Comparison of ENCODE assay signal across 19 cellular contexts in the genomic region with DNA sequence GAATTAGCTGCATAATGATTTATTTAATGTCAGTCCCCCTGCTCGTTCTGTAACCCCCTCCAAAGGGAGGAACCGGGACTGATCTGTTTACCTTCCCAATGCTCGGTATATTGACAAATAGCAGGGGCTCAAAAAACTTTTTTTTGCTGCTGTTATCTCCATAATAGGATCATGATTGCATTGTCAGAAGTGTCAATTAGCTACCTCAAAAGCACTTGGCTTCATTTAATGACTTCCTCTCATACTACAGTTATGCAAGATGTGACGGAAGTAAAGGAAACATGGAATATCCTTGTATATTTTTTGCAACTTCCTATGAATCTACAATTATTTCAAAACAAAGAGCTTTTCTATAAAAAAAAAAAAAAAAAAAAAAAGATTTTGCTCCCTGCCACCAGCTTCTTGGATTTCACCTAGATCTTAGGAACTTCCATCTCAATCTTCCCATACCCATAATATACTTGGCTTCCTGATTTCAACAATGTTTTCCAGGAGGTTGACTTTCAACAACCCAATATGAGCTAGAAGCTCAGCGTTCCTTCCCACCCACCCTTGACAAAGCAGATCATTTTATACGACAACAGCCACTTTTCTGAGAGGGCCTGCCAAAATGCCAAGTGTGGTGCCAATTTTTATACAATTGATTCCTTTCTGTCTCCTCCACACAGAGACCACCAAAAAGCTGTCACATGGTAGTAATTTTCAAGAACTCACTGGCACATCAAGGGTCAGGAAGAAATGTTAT.
DNase-seq lines count a peak whose midpoint lies in the region; ATAC-seq and TF ChIP-seq lines count a peak whose summit lies in the region.
"Had no signal": no experiment of that assay in that cellular context is flagged by ENCODE, and none has a peak within 500 bp of the region (broad histone marks: within the 10 kb centered on the region; RNA-seq: fewer than 3 reads in every experiment).

No MANE protein-coding gene starts in this region.

- no peaks in the 10 kb centered on the region for H3K79me2 ChIP-seq in H9 (ENCODE audit: insufficient read depth, low read length)
- H3K79me2 ChIP-seq in mesendoderm (ENCODE audit: control insufficient read depth, insufficient read depth, low read length) = no peaks in the 10 kb centered on the region

- DNase-seq in CD1c-positive myeloid dendritic cell (ENCODE audit: extremely low spot score) = peak; percentile 17
- DNase-seq in H9 = no peak
- DNase-seq in NOMO-1 treated with dmso at 0.1 percent for 144 hours (lab: John Stamatoyannopoulos, UW; ENCODE audit: unreplicated experiment) = peak; percentile 32
- DNase-seq in mesendoderm = peak; percentile 11
- DNase-seq in cerebellar nuclear complex (lab: John Stamatoyannopoulos, UW) = no peak
- DNase-seq in Peyer's patch = no peak
- no peak for DNase-seq in NCI-H526 treated with DMSO at 0.1 percent for 48 hours (lab: John Stamatoyannopoulos, UW)
- DNase-seq: activated T-cell treated with anti-CD3 and anti-CD28 coated beads, Interleukin-2, amount 50 U/mL, for 72 hours; body of pancreas; colonic mucosa; heart right ventricle; NK-92 treated with Interleukin-12 subunit alpha and Interleukin-12 subunit beta, amount 100 ng/mL, for 24 hours; stimulated activated CD4-positive, alpha-beta T cell treated with anti-CD3 and anti-CD28 coated beads, Interleukin-12 subunit alpha, Interleukin-12 subunit beta, amount 100 ng/mL, for 4 hours; trophoblast cell had no signal

- ATAC-seq in HG02623 (IDR thresholded peaks at IDR 0.05; ENCODE audit: unreplicated experiment) = no peak
- ATAC-seq: activated T-cell treated with anti-CD3 and anti-CD28 coated beads, Interleukin-2, amount 50 U/mL, for 72 hours; body of pancreas; stimulated activated effector memory CD8-positive, alpha-beta T cell treated with anti-CD3 and anti-CD28 coated beads, Interleukin-12 subunit alpha, Interleukin-12 subunit beta, amount 100 ng/mL, for 72 hours; WTC11 had no signal

- H3K9ac ChIP-seq in H9 (ENCODE audit: extremely low read depth, insufficient read length, low read length) (no peak overlapping the region), mesendoderm (ENCODE audit: low read length) (no peak overlapping the region)

- H2AFZ ChIP-seq in H9 (ENCODE audit: low read length) = no peak overlapping the region

- H4K5ac ChIP-seq in H9 (ENCODE audit: insufficient read length, low read depth, low read length) = no peak overlapping the region
- no peak overlapping the region for H4K5ac ChIP-seq in mesendoderm (ENCODE audit: low read length)

- H4K8ac ChIP-seq in H9 (replicated peaks; ENCODE audit: insufficient read length, low read depth, low read length) = no peak overlapping the region
- no peak overlapping the region for H4K8ac ChIP-seq in mesendoderm (ENCODE audit: low read depth, low read length)

- H3T11ph ChIP-seq in H9 (ENCODE audit: low read length) = no peak overlapping the region

- H2BK5ac ChIP-seq in H9 (ENCODE audit: insufficient read length, low read length) (no peak overlapping the region), mesendoderm (ENCODE audit: low read length) (no peak overlapping the region)

- no peak overlapping the region for H3K4ac ChIP-seq in H9 (ENCODE audit: low read depth, low read length)
- no peak overlapping the region for H3K4ac ChIP-seq in mesendoderm (ENCODE audit: low read depth, low read length)

- TF ChIP-seq POLR2A in Peyer's patch (IDR thresholded peaks at IDR 0.05) = no peak

- H3K36me3 ChIP-seq in mesendoderm (ENCODE audit: control insufficient read depth, insufficient read depth, low read length) (no peaks in the 10 kb centered on the region), Peyer's patch (no peaks in the 10 kb centered on the region)
- H3K36me3 ChIP-seq: colonic mucosa, heart right ventricle had no signal

- no peaks in the 10 kb centered on the region for H3K4me1 Mint-ChIP-seq in H9
- H3K4me1 Mint-ChIP-seq: activated naive CD4-positive, alpha-beta T cell treated with anti-CD3 and anti-CD28 coated beads, Interleukin-2, amount 50 U/mL, for 24 hours; neural crest cell; stimulated activated effector memory CD8-positive, alpha-beta T cell treated with anti-CD3 and anti-CD28 coated beads, Interleukin-12 subunit alpha, Interleukin-12 subunit beta, amount 100 ng/mL, for 72 hours had no signal

- H3K9me3 ChIP-seq in H9 (ENCODE audit: control insufficient read depth, low read depth, low read length) (no peaks in the 10 kb centered on the region), Peyer's patch (no peaks in the 10 kb centered on the region)
- H3K9me3 ChIP-seq: body of pancreas, colonic mucosa had no signal

- no peak overlapping the region for H3K27ac ChIP-seq in H9 (ENCODE audit: insufficient read length, low read depth, low read length)
- H3K27ac ChIP-seq in mesendoderm (ENCODE audit: low read depth, low read length) = no peak overlapping the region
- no peak overlapping the region for H3K27ac ChIP-seq in Peyer's patch
- H3K27ac ChIP-seq: colonic mucosa, heart right ventricle had no signal

- no peak overlapping the region for H3K4me2 ChIP-seq in H9 (ENCODE audit: insufficient read depth, insufficient read length, low read length)
- no peak overlapping the region for H3K4me2 ChIP-seq in mesendoderm (ENCODE audit: low read length)

- no peak overlapping the region for H2AK5ac ChIP-seq in H9 (ENCODE audit: insufficient read length, low read length)
- no peak overlapping the region for H2AK5ac ChIP-seq in mesendoderm (ENCODE audit: low read length)

- no CpG with 5 or more reads among the region's 6 CpGs for WGBS in H9 (ENCODE audit: extremely low coverage, insufficient read length, low lambda C conversion rate)
- WGBS in mesendoderm (ENCODE audit: extremely low coverage, insufficient coverage, low lambda C conversion rate) = no CpG with 5 or more reads among the region's 6 CpGs

- no peak overlapping the region for H3K4me3 ChIP-seq in mesendoderm (ENCODE audit: low read length)
- H3K4me3 ChIP-seq in Peyer's patch = no peak overlapping the region
- H3K4me3 ChIP-seq: body of pancreas, colonic mucosa, heart right ventricle had no signal

- no peak overlapping the region for H3K4me3 Mint-ChIP-seq in H9
- H3K4me3 Mint-ChIP-seq: activated naive CD4-positive, alpha-beta T cell treated with anti-CD3 and anti-CD28 coated beads, Interleukin-2, amount 50 U/mL, for 24 hours; activated T-cell treated with anti-CD3 and anti-CD28 coated beads, Interleukin-2, amount 50 U/mL, for 72 hours; neural crest cell; stimulated activated effector memory CD8-positive, alpha-beta T cell treated with anti-CD3 and anti-CD28 coated beads, Interleukin-12 subunit alpha, Interleukin-12 subunit beta, amount 100 ng/mL, for 72 hours; WTC11 had no signal

- no peaks in the 10 kb centered on the region for H3K4me1 ChIP-seq in H9 (ENCODE audit: insufficient read depth, low read length)
- no peaks in the 10 kb centered on the region for H3K4me1 ChIP-seq in mesendoderm (ENCODE audit: control insufficient read depth, low read depth, low read length)
- H3K4me1 ChIP-seq in Peyer's patch = no peaks in the 10 kb centered on the region
- H3K4me1 ChIP-seq: colonic mucosa had no signal

- no peak overlapping the region for H2BK20ac ChIP-seq in H9 (ENCODE audit: low read depth, low read length, poor library complexity, severe bottlenecking)

- no peaks in the 10 kb centered on the region for H4K20me1 ChIP-seq in H9 (ENCODE audit: control insufficient read depth, insufficient read depth, insufficient read length)

- H3K27me3 Mint-ChIP-seq in H9 (ENCODE audit: low read depth) = no peaks in the 10 kb centered on the region

- TF ChIP-seq CTCF in H9 (conservative IDR thresholded peaks at IDR 0.05) (no peak), Peyer's patch (IDR thresholded peaks at IDR 0.05) (no peak)

- peak overlapping the region in 2 of 3 experiments; percentile 24 to 37; a peak in 1 of 7 replicates for H3K27ac Mint-ChIP-seq in H9
- H3K27ac Mint-ChIP-seq: activated naive CD4-positive, alpha-beta T cell treated with anti-CD3 and anti-CD28 coated beads, Interleukin-2, amount 50 U/mL, for 24 hours; activated T-cell treated with anti-CD3 and anti-CD28 coated beads, Interleukin-2, amount 50 U/mL, for 72 hours; stimulated activated effector memory CD8-positive, alpha-beta T cell treated with anti-CD3 and anti-CD28 coated beads, Interleukin-12 subunit alpha, Interleukin-12 subunit beta, amount 100 ng/mL, for 72 hours; WTC11 had no signal

- no peak overlapping the region for H2BK12ac ChIP-seq in H9 (ENCODE audit: insufficient read length, low read depth, low read length)

- no peaks in the 10 kb centered on the region for H3K23me2 ChIP-seq in H9 (ENCODE audit: insufficient read length, low read depth, low read length, poor library complexity, severe bottlenecking)

- H2BK120ac ChIP-seq in H9 (ENCODE audit: low read depth, low read length, poor library complexity, severe bottlenecking) = no peak overlapping the region
- no peak overlapping the region for H2BK120ac ChIP-seq in mesendoderm (ENCODE audit: low read depth, low read length)

- H2BK15ac ChIP-seq in H9 (ENCODE audit: low read depth, low read length) (no peak overlapping the region), mesendoderm (replicated peaks; ENCODE audit: low read depth) (no peak overlapping the region)

- H3K14ac ChIP-seq in H9 (ENCODE audit: insufficient read depth, low read length) = no peak overlapping the region

- H3K18ac ChIP-seq in H9 (ENCODE audit: insufficient read length, low read depth, low read length) (no peak overlapping the region), mesendoderm (ENCODE audit: low read length) (no peak overlapping the region)

- H3K56ac ChIP-seq in H9 (ENCODE audit: insufficient read length, low read depth, low read length) (no peak overlapping the region), mesendoderm (ENCODE audit: low read length) (no peak overlapping the region)

- H3K79me1 ChIP-seq in H9 (ENCODE audit: insufficient read depth, low read depth, low read length, poor library complexity, severe bottlenecking) = no peaks in the 10 kb centered on the region
- no peaks in the 10 kb centered on the region for H3K79me1 ChIP-seq in mesendoderm (ENCODE audit: low read length)

- H3K23ac ChIP-seq in H9 (ENCODE audit: insufficient read length, low read depth, low read length) (no peak overlapping the region), mesendoderm (ENCODE audit: low read length) (no peak overlapping the region)

- no peaks in the 10 kb centered on the region for H3K36me3 Mint-ChIP-seq in H9 (ENCODE audit: insufficient read depth in 1 of 3, low read depth in 3 of 3)
- H3K36me3 Mint-ChIP-seq: activated naive CD4-positive, alpha-beta T cell treated with anti-CD3 and anti-CD28 coated beads, Interleukin-2, amount 50 U/mL, for 24 hours; stimulated activated effector memory CD8-positive, alpha-beta T cell treated with anti-CD3 and anti-CD28 coated beads, Interleukin-12 subunit alpha, Interleukin-12 subunit beta, amount 100 ng/mL, for 72 hours had no signal

- H3K27me3 ChIP-seq in H9 (ENCODE audit: insufficient read depth, low read length) = no peaks in the 10 kb centered on the region
- no peaks in the 10 kb centered on the region for H3K27me3 ChIP-seq in mesendoderm (ENCODE audit: insufficient read depth, low read length, poor library complexity)
- H3K27me3 ChIP-seq in Peyer's patch = no peaks in the 10 kb centered on the region
- H3K27me3 ChIP-seq: body of pancreas, colonic mucosa had no signal

- H3K9me3 Mint-ChIP-seq in H9 = no peaks in the 10 kb centered on the region
- H3K9me3 Mint-ChIP-seq: activated naive CD4-positive, alpha-beta T cell treated with anti-CD3 and anti-CD28 coated beads, Interleukin-2, amount 50 U/mL, for 24 hours; activated T-cell treated with anti-CD3 and anti-CD28 coated beads, Interleukin-2, amount 50 U/mL, for 72 hours; stimulated activated effector memory CD8-positive, alpha-beta T cell treated with anti-CD3 and anti-CD28 coated beads, Interleukin-12 subunit alpha, Interleukin-12 subunit beta, amount 100 ng/mL, for 72 hours had no signal

- no peak overlapping the region for H4K91ac ChIP-seq in H9 (ENCODE audit: insufficient read length, low read depth, low read length)

Comparison
In these comparisons a context has a peak if more than half of its experiments do, and no peak if none do; other contexts are left out.
1. DNase-seq: peak in CD1c-positive myeloid dendritic cell (single experiment), NOMO-1 treated with dmso at 0.1 percent for 144 hours (single experiment) and mesendoderm (single experiment); none in H9 (single experiment), cerebellar nuclear complex (0 of 2), Peyer's patch (0 of 3) and NCI-H526 treated with DMSO at 0.1 percent for 48 hours (single experiment).